In the genomic region with DNA sequence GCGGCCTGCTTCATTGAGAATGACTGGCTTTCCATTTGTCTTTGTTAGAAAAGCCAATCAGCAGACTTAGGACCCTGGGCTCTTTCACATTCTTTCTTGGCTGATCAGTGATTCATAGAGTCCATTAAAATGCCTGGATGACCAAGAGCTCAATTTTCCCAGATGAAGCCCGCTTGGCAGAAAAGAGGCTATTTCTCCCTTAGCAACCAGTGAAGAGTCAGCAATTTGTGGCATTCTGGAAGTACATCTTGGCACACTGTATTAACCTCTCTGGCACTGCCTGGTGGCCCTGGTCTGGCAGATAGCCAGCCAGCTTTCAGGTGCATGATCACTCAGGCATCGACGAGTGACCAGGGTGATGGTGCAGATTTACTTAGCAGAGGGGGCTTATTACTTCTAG, we compare ENCODE assay signal across 21 cellular contexts.
DNase-seq lines count a peak whose midpoint lies in the region; ATAC-seq and TF ChIP-seq lines count a peak whose summit lies in the region.
"Had no signal": no experiment of that assay in that cellular context is flagged by ENCODE, and none has a peak within 500 bp of the region (broad histone marks: within the 10 kb centered on the region; RNA-seq: fewer than 3 reads in every experiment).

No MANE protein-coding gene starts in this region.

- TF ChIP-seq CTCF in brain (conservative IDR thresholded peaks at IDR 0.05) (no peak), mucosa of descending colon (IDR thresholded peaks at IDR 0.05) (no peak)

- intact Hi-C loops in mucosa of descending colon (cut with DNase I, micrococcal nuclease), result no loop called here

- H3K36me3 Mint-ChIP-seq in brain, result no peaks in the 10 kb centered on the region

- peaks cover 8% of the 10 kb centered on the region for H3K27me3 Mint-ChIP-seq in brain
- H3K27me3 Mint-ChIP-seq: activated B cell treated with CpG ODN at 0.5 μM for 24 hours had no signal

- DNase-seq in GM04503 (ENCODE audit: low read depth) (peak; percentile 9), NCI-H2029 treated with DMSO at 0.1 percent for 48 hours (lab: John Stamatoyannopoulos, UW) (peak; percentile 77), retina (peak; percentile 10), mucosa of descending colon (no peak), inferior parietal cortex (ENCODE audit: extremely low spot score) (no peak)
- DNase-seq: activated B cell treated with CpG ODN at 0.5 μM for 24 hours; activated CD8-positive, alpha-beta T cell treated with anti-CD3 and anti-CD28 coated beads for 36 hours; activated naive CD4-positive, alpha-beta T cell treated with anti-CD3 and anti-CD28 coated beads, Interleukin-2, amount 50 U/mL, for 16 hours; activated T-cell treated with anti-CD3 and anti-CD28 coated beads, Interleukin-2, amount 50 U/mL, for 4 hours; brain microvascular endothelial cell; cortex of kidney; left ventricle myocardium superior; NCI-H1930; NCI-H524; OCI-M1; right lobe of liver; stimulated activated naive CD4-positive, alpha-beta T cell; T-helper 2 cell had no signal

- no peaks in the 10 kb centered on the region for H3K9me3 ChIP-seq in mucosa of descending colon
- H3K9me3 ChIP-seq: right lobe of liver had no signal

- no peak overlapping the region for H3K4me3 ChIP-seq in mucosa of descending colon
- H3K4me3 ChIP-seq: GM12878, right lobe of liver had no signal

- H3K4me1 ChIP-seq in mucosa of descending colon (ENCODE audit: low read depth), result no peaks in the 10 kb centered on the region
- H3K4me1 ChIP-seq: right lobe of liver had no signal

- no peaks in the 10 kb centered on the region for H3K36me3 ChIP-seq in mucosa of descending colon (ENCODE audit: low read depth)
- H3K36me3 ChIP-seq: brain microvascular endothelial cell, right lobe of liver had no signal

- H3K4me3 Mint-ChIP-seq in brain, result no peak overlapping the region
- H3K4me3 Mint-ChIP-seq: activated B cell treated with CpG ODN at 0.5 μM for 24 hours; activated CD8-positive, alpha-beta T cell treated with anti-CD3 and anti-CD28 coated beads for 36 hours; activated T-cell treated with anti-CD3 and anti-CD28 coated beads, Interleukin-2, amount 50 U/mL, for 4 hours had no signal

- H3K27ac Mint-ChIP-seq in brain, result peak overlapping the region in 3 of 5 experiments; percentile 12 to 39 (median 19)
- H3K27ac Mint-ChIP-seq: activated B cell treated with CpG ODN at 0.5 μM for 24 hours; activated CD8-positive, alpha-beta T cell treated with anti-CD3 and anti-CD28 coated beads for 36 hours had no signal

- H3K9me3 Mint-ChIP-seq in brain, result peaks cover 0 to 2% (median 2%) of the 10 kb centered on the region in 5 experiments
- H3K9me3 Mint-ChIP-seq: activated CD8-positive, alpha-beta T cell treated with anti-CD3 and anti-CD28 coated beads for 36 hours had no signal

- ATAC-seq in mucosa of descending colon (no peak), GM21526 (IDR thresholded peaks at IDR 0.05; ENCODE audit: low FRiP score, unreplicated experiment) (no peak)
- ATAC-seq: activated CD8-positive, alpha-beta T cell treated with anti-CD3 and anti-CD28 coated beads for 36 hours; activated T-cell treated with anti-CD3 and anti-CD28 coated beads, Interleukin-2, amount 50 U/mL, for 4 hours; GM12878; left ventricle myocardium superior; right lobe of liver had no signal

- H3K4me1 Mint-ChIP-seq in brain, result peaks cover 13% of the 10 kb centered on the region
- H3K4me1 Mint-ChIP-seq: activated B cell treated with CpG ODN at 0.5 μM for 24 hours had no signal

Comparison
In these comparisons a context has a peak if more than half of its experiments do, and no peak if none do; other contexts are left out.
1. DNase-seq: peak in GM04503 (single experiment), NCI-H2029 treated with DMSO at 0.1 percent for 48 hours (single experiment) and retina (single experiment); none in mucosa of descending colon (0 of 3) and inferior parietal cortex (single experiment).